Comparison of ENCODE assay signal across 2 cellular contexts in genomic region chr3:111596328-111596727, GRCh38.
TF ChIP-seq lines count a peak whose summit lies in the region.

No MANE protein-coding gene starts in this region.

TF ChIP-seq in SK-N-SH, 30 proteins besides CTCF, POLR2A, EP300 and RAD21:
- TF ChIP-seq, protein P1, sequence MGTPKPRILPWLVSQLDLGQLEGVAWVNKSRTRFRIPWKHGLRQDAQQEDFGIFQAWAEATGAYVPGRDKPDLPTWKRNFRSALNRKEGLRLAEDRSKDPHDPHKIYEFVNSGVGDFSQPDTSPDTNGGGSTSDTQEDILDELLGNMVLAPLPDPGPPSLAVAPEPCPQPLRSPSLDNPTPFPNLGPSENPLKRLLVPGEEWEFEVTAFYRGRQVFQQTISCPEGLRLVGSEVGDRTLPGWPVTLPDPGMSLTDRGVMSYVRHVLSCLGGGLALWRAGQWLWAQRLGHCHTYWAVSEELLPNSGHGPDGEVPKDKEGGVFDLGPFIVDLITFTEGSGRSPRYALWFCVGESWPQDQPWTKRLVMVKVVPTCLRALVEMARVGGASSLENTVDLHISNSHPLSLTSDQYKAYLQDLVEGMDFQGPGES (IDR thresholded peaks at IDR 0.05; ENCODE audit: low read depth, low read length) = no peak
- peak; percentile 72 for TF ChIP-seq TCF12 (IDR thresholded peaks at IDR 0.05)
- peak; percentile 28; the same call in 1 of the 2 replicates for TF ChIP-seq JUND (IDR thresholded peaks at IDR 0.05)
- no peak for TF ChIP-seq YY1 (IDR thresholded peaks at IDR 0.05; ENCODE audit: low read depth)
- TF ChIP-seq, protein P2, sequence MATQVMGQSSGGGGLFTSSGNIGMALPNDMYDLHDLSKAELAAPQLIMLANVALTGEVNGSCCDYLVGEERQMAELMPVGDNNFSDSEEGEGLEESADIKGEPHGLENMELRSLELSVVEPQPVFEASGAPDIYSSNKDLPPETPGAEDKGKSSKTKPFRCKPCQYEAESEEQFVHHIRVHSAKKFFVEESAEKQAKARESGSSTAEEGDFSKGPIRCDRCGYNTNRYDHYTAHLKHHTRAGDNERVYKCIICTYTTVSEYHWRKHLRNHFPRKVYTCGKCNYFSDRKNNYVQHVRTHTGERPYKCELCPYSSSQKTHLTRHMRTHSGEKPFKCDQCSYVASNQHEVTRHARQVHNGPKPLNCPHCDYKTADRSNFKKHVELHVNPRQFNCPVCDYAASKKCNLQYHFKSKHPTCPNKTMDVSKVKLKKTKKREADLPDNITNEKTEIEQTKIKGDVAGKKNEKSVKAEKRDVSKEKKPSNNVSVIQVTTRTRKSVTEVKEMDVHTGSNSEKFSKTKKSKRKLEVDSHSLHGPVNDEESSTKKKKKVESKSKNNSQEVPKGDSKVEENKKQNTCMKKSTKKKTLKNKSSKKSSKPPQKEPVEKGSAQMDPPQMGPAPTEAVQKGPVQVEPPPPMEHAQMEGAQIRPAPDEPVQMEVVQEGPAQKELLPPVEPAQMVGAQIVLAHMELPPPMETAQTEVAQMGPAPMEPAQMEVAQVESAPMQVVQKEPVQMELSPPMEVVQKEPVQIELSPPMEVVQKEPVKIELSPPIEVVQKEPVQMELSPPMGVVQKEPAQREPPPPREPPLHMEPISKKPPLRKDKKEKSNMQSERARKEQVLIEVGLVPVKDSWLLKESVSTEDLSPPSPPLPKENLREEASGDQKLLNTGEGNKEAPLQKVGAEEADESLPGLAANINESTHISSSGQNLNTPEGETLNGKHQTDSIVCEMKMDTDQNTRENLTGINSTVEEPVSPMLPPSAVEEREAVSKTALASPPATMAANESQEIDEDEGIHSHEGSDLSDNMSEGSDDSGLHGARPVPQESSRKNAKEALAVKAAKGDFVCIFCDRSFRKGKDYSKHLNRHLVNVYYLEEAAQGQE (IDR thresholded peaks at IDR 0.05; ENCODE audit: low read depth, low read length) = no peak
- no peak for TF ChIP-seq NRF1 (IDR thresholded peaks at IDR 0.05; ENCODE audit: low read depth, low read length)
- TF ChIP-seq PBX3 (IDR thresholded peaks at IDR 0.05) = 0 out of 2 replicates have a peak, but pooled peaks have one; percentile 26
- TF ChIP-seq RXRA (IDR thresholded peaks at IDR 0.05; ENCODE audit: borderline replicate concordance, low read depth) = no peak
- no peak for TF ChIP-seq NFIC (IDR thresholded peaks at IDR 0.05; ENCODE audit: borderline replicate concordance)
- TF ChIP-seq GATA2 (CRISPR knock-in tag; IDR thresholded peaks at IDR 0.05) = no peak
- TF ChIP-seq FOSL2 (IDR thresholded peaks at IDR 0.05; ENCODE audit: borderline replicate concordance, low read depth) = peak; percentile 40; the same call in 1 of the 2 replicates
- peak; percentile 44; the same call in 1 of the 2 replicates for TF ChIP-seq FOXM1 (IDR thresholded peaks at IDR 0.05; ENCODE audit: low read depth)
- TF ChIP-seq, protein P3, sequence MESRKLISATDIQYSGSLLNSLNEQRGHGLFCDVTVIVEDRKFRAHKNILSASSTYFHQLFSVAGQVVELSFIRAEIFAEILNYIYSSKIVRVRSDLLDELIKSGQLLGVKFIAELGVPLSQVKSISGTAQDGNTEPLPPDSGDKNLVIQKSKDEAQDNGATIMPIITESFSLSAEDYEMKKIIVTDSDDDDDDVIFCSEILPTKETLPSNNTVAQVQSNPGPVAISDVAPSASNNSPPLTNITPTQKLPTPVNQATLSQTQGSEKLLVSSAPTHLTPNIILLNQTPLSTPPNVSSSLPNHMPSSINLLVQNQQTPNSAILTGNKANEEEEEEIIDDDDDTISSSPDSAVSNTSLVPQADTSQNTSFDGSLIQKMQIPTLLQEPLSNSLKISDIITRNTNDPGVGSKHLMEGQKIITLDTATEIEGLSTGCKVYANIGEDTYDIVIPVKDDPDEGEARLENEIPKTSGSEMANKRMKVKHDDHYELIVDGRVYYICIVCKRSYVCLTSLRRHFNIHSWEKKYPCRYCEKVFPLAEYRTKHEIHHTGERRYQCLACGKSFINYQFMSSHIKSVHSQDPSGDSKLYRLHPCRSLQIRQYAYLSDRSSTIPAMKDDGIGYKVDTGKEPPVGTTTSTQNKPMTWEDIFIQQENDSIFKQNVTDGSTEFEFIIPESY (IDR thresholded peaks at IDR 0.05; ENCODE audit: borderline replicate concordance, low read depth) = no peak
- no peak for TF ChIP-seq TEAD4 (IDR thresholded peaks at IDR 0.05; ENCODE audit: borderline replicate concordance, insufficient read depth)

TF ChIP-seq in SK-N-SH treated with all-trans-retinoic acid at 6 μM for 48 hours, 23 proteins besides CTCF, POLR2A, EP300 and RAD21:
- TF ChIP-seq CREB5 (CRISPR knock-in tag; IDR thresholded peaks at IDR 0.05; ENCODE audit: low read depth) (no peak), ZNF8 (CRISPR knock-in tag; IDR thresholded peaks at IDR 0.05) (no peak), BACH2 (CRISPR knock-in tag; IDR thresholded peaks at IDR 0.05; ENCODE audit: borderline replicate concordance) (no peak), RARB (CRISPR knock-in tag; IDR thresholded peaks at IDR 0.05) (no peak), ESRRG (CRISPR knock-in tag; IDR thresholded peaks at IDR 0.05) (no peak), GLIS3 (CRISPR knock-in tag; IDR thresholded peaks at IDR 0.05) (no peak), ZNF70 (CRISPR knock-in tag; IDR thresholded peaks at IDR 0.05) (no peak), TOX (CRISPR knock-in tag; IDR thresholded peaks at IDR 0.05; ENCODE audit: borderline replicate concordance) (no peak)
